13 cellular contexts compared by ENCODE assay signal in genomic region chr7:73720443-73720842, GRCh38. TPM values are rescaled to one million over a fixed set of nuclear protein-coding genes. Genes with fewer than 3 reads are reported as not detected.
DNase-seq lines count a peak whose midpoint lies in the region; ATAC-seq and TF ChIP-seq lines count a peak whose summit lies in the region.
"Not testable (repeated sequence)": the region's sequence is repeated elsewhere in the genome, so short reads cannot be mapped to it uniquely, and the experiment has no call there.
"Had no signal": no experiment of that assay in that cellular context is flagged by ENCODE, and none has a peak within 500 bp of the region (broad histone marks: within the 10 kb centered on the region; RNA-seq: fewer than 3 reads in every experiment).

No MANE protein-coding gene starts in this region.

- not testable (repeated sequence) for H4K8ac ChIP-seq in neuronal stem cell (ENCODE audit: low read depth, low read length)

- H3K27me3 ChIP-seq in CD4-positive, alpha-beta memory T cell (ENCODE audit: insufficient read depth, low read length); PC-9 (ENCODE audit: insufficient read depth, low read depth): not testable (repeated sequence)
- peaks cover 0 to 27% (median 8%) of the 10 kb centered on the region in 3 experiments for H3K27me3 ChIP-seq in neuronal stem cell (ENCODE audit: control insufficient read depth in 3 of 3, insufficient read depth in 3 of 3, low read depth in 1 of 3, low read length in 3 of 3)

- H3K4me1 Mint-ChIP-seq in CD4-positive, alpha-beta memory T cell: peaks cover 14 to 29% (median 20%) of the 10 kb centered on the region in 4 donors
- peaks cover 35% of the 10 kb centered on the region for H3K4me1 Mint-ChIP-seq in activated CD4-positive, alpha-beta T cell treated with anti-CD3 and anti-CD28 coated beads, Interleukin-2, amount 10 ng/mL, durations not matched to agents 24 days and 14 days
- H3K4me1 Mint-ChIP-seq in activated T-helper 17 cell treated with anti-CD3 and anti-CD28 coated beads, Interleukin-2, amount 50 U/mL, for 72 hours: peaks cover 14% of the 10 kb centered on the region
- H3K4me1 Mint-ChIP-seq in MCF 10A (ENCODE audit: insufficient read depth, unreplicated experiment) (peaks cover 34% of the 10 kb centered on the region), memory B cell (peaks cover 16% of the 10 kb centered on the region), type B pancreatic cell (ENCODE audit: unreplicated experiment) (peaks cover 17% of the 10 kb centered on the region)

- H3K4me3 ChIP-seq in CD4-positive, alpha-beta memory T cell (ENCODE audit: low read length in 2 of 2); PC-9; neuronal stem cell (ENCODE audit: low read length in 2 of 2): not testable (repeated sequence)

- not testable (repeated sequence) for H3K23ac ChIP-seq in neuronal stem cell (ENCODE audit: low read depth, low read length, poor library complexity)

- H3K9me3 Mint-ChIP-seq in CD4-positive, alpha-beta memory T cell; activated CD4-positive, alpha-beta T cell treated with anti-CD3 and anti-CD28 coated beads, Interleukin-2, amount 10 ng/mL, durations not matched to agents 24 days and 14 days; activated T-helper 17 cell treated with anti-CD3 and anti-CD28 coated beads, Interleukin-2, amount 50 U/mL, for 72 hours; MCF 10A (ENCODE audit: unreplicated experiment); memory B cell; type B pancreatic cell: not testable (repeated sequence)

- intact Hi-C loops in CD4-positive, alpha-beta memory T cell (cut with micrococcal nuclease); PC-9 (cut with micrococcal nuclease; ENCODE audit: unreplicated experiment); activated CD4-positive, alpha-beta T cell treated with anti-CD3 and anti-CD28 coated beads, Interleukin-2, amount 10 ng/mL, durations not matched to agents 24 days and 14 days (cut with micrococcal nuclease); MCF 10A (cut with micrococcal nuclease): not testable (repeated sequence)

- not testable (repeated sequence) for ATAC-seq in activated T-helper 17 cell treated with anti-CD3 and anti-CD28 coated beads, Interleukin-2, amount 50 U/mL, for 72 hours (replicated peaks); memory B cell (ENCODE audit: low read depth)

- no CpG with 5 or more reads among the region's 9 CpGs for WGBS in neuronal stem cell (ENCODE audit: extremely low coverage in 2 of 2, insufficient read length in 2 of 2, insufficient replicate concordance in 1 of 2), 2 donors

- H3K9ac ChIP-seq in neuronal stem cell (ENCODE audit: low read depth, low read length, poor library complexity): not testable (repeated sequence)

- not testable (repeated sequence) for H3K9me2 ChIP-seq in PC-9 (ENCODE audit: insufficient read depth)

- peaks cover 10% of the 10 kb centered on the region for H3K79me1 ChIP-seq in neuronal stem cell (ENCODE audit: low read depth, low read length)

- peak overlapping the region; percentile 70 to 86 (median 82) for H3K4me3 Mint-ChIP-seq in CD4-positive, alpha-beta memory T cell
- H3K4me3 Mint-ChIP-seq in activated CD4-positive, alpha-beta T cell treated with anti-CD3 and anti-CD28 coated beads, Interleukin-2, amount 10 ng/mL, durations not matched to agents 24 days and 14 days: peak overlapping the region; percentile 82
- peak overlapping the region; percentile 78 for H3K4me3 Mint-ChIP-seq in activated T-helper 17 cell treated with anti-CD3 and anti-CD28 coated beads, Interleukin-2, amount 50 U/mL, for 72 hours
- H3K4me3 Mint-ChIP-seq in MCF 10A (ENCODE audit: unreplicated experiment) (peak overlapping the region; percentile 59), memory B cell (peak overlapping the region; percentile 84), type B pancreatic cell (peak overlapping the region; percentile 85)

- peaks cover 32% of the 10 kb centered on the region for H3K79me2 ChIP-seq in PC-9 (ENCODE audit: low read depth)

- peak overlapping the region; percentile 1 for H2AK5ac ChIP-seq in neuronal stem cell (ENCODE audit: low read depth, low read length)

- not testable (repeated sequence) for H3K9me3 ChIP-seq in CD4-positive, alpha-beta memory T cell (ENCODE audit: control insufficient read depth in 1 of 2, low read length in 2 of 2); PC-9 (ENCODE audit: insufficient read depth, low read depth); neuronal stem cell (replicated peaks in 1 of 2; ENCODE audit: control insufficient read depth in 2 of 2, insufficient read depth in 1 of 2, low read depth in 1 of 2, low read length in 2 of 2)

- not testable (repeated sequence) for DNase-seq in CD4-positive, alpha-beta memory T cell; PC-9; MCF 10A (ENCODE audit: unreplicated experiment); memory B cell (ENCODE audit: low spot score in 2 of 2); neuronal stem cell (ENCODE audit: low spot score); type B pancreatic cell (ENCODE audit: extremely low spot score, unreplicated experiment)
- DNase-seq in activated CD4-positive, alpha-beta T cell treated with anti-CD3 and anti-CD28 coated beads, Interleukin-2, amount 10 ng/mL, durations not matched to agents 24 days and 14 days: peak; percentile 53

- not testable (repeated sequence) for BruUV-seq in PC-9 (replicated peaks; lab: Mats Ljungman, UMichigan); MCF 10A (replicated peaks; lab: Mats Ljungman, UMichigan)

- peak overlapping the region in 4 of 7 donors; percentile 44 to 90 (median 72) for H3K27ac Mint-ChIP-seq in CD4-positive, alpha-beta memory T cell
- H3K27ac Mint-ChIP-seq in activated CD4-positive, alpha-beta T cell treated with anti-CD3 and anti-CD28 coated beads, Interleukin-2, amount 10 ng/mL, durations not matched to agents 24 days and 14 days: peak overlapping the region; percentile 29
- H3K27ac Mint-ChIP-seq in activated T-helper 17 cell treated with anti-CD3 and anti-CD28 coated beads, Interleukin-2, amount 50 U/mL, for 72 hours: peak overlapping the region; percentile 47
- not testable (repeated sequence) for H3K27ac Mint-ChIP-seq in MCF 10A (ENCODE audit: low read depth, unreplicated experiment); memory B cell
- H3K27ac Mint-ChIP-seq in type B pancreatic cell: peak overlapping the region; percentile 43

- not testable (repeated sequence) for H3K27ac ChIP-seq in CD4-positive, alpha-beta memory T cell (ENCODE audit: low read depth, low read length); PC-9; neuronal stem cell (replicated peaks; ENCODE audit: low read length)

- TF ChIP-seq CTCF in PC-9 (conservative IDR thresholded peaks at IDR 0.05); MCF 10A (IDR thresholded peaks at IDR 0.05; ENCODE audit: unreplicated experiment); type B pancreatic cell (conservative IDR thresholded peaks at IDR 0.05): not testable (repeated sequence)

- H4K20me1 ChIP-seq in PC-9 (ENCODE audit: insufficient read depth): not testable (repeated sequence)

- H2BK12ac ChIP-seq in neuronal stem cell (ENCODE audit: low read length): not testable (repeated sequence)

- not testable (repeated sequence) for H3K27me3 Mint-ChIP-seq in CD4-positive, alpha-beta memory T cell; activated T-helper 17 cell treated with anti-CD3 and anti-CD28 coated beads, Interleukin-2, amount 50 U/mL, for 72 hours; MCF 10A (ENCODE audit: insufficient read depth, unreplicated experiment); memory B cell; type B pancreatic cell
- H3K27me3 Mint-ChIP-seq in activated CD4-positive, alpha-beta T cell treated with anti-CD3 and anti-CD28 coated beads, Interleukin-2, amount 10 ng/mL, durations not matched to agents 24 days and 14 days: peaks cover 22% of the 10 kb centered on the region

- not testable (repeated sequence) for H3K36me3 ChIP-seq in CD4-positive, alpha-beta memory T cell (ENCODE audit: insufficient read depth, low read length); PC-9 (ENCODE audit: low read depth); neuronal stem cell (replicated peaks in 1 of 2; ENCODE audit: control insufficient read depth in 2 of 2, insufficient read depth in 2 of 2, low read length in 2 of 2)

- H4K91ac ChIP-seq in neuronal stem cell (ENCODE audit: low read depth, low read length, poor library complexity): not testable (repeated sequence)

- CTCF ChIA-PET in CD4-positive, alpha-beta memory T cell (lab: Charles Lee; ENCODE audit: partially characterized antibody): interaction anchor here (1.2 to 1.3 kb wide), 3 partner anchors 14 to 114 kb away, joined by 3 to 8 read pairs (median 4); no protein-coding TSS in a partner anchor
- CTCF ChIA-PET in PC-9 (lab: Charles Lee): interaction anchor here (0.6 to 1.1 kb wide), 2 partner anchors 15 to 164 kb away, joined by 3 read pairs; no protein-coding TSS in a partner anchor
- CTCF ChIA-PET in MCF 10A (lab: Yijun Ruan, JAX): interaction anchor here (0.6 to 1.0 kb wide), 5 partner anchors 11 to 53 kb away, joined by 3 to 4 read pairs (median 3); partner anchors contain the start of gene VPS37D

- peak overlapping the region; percentile 80; the same call in 1 of the 2 replicates for H3K4me2 ChIP-seq in PC-9
- not testable (repeated sequence) for H3K4me2 ChIP-seq in neuronal stem cell (ENCODE audit: insufficient read depth, low read length, poor library complexity, severe bottlenecking)

- H3K4ac ChIP-seq in neuronal stem cell (ENCODE audit: low read length): not testable (repeated sequence)

- not testable (repeated sequence) for H2BK120ac ChIP-seq in neuronal stem cell (ENCODE audit: low read depth, low read length)

- not testable (repeated sequence) for H3K18ac ChIP-seq in neuronal stem cell (ENCODE audit: low read length)

- H3K14ac ChIP-seq in neuronal stem cell (ENCODE audit: low read length): not testable (repeated sequence)

- not testable (repeated sequence) for H3K36me3 Mint-ChIP-seq in CD4-positive, alpha-beta memory T cell; activated CD4-positive, alpha-beta T cell treated with anti-CD3 and anti-CD28 coated beads, Interleukin-2, amount 10 ng/mL, durations not matched to agents 24 days and 14 days (ENCODE audit: low read depth); MCF 10A (ENCODE audit: insufficient read depth, unreplicated experiment); memory B cell; type B pancreatic cell
- peaks cover 15% of the 10 kb centered on the region for H3K36me3 Mint-ChIP-seq in activated T-helper 17 cell treated with anti-CD3 and anti-CD28 coated beads, Interleukin-2, amount 50 U/mL, for 72 hours (ENCODE audit: low read depth)

- not testable (repeated sequence) for H2BK5ac ChIP-seq in neuronal stem cell (ENCODE audit: low read length)

- H3F3A ChIP-seq in PC-9 (ENCODE audit: insufficient read depth, low read depth): peaks cover 49% of the 10 kb centered on the region

- peaks cover 34% of the 10 kb centered on the region for H3K4me1 ChIP-seq in CD4-positive, alpha-beta memory T cell (ENCODE audit: insufficient read depth, low read length)
- H3K4me1 ChIP-seq in PC-9 (replicated peaks; ENCODE audit: insufficient read depth): peaks cover 41% of the 10 kb centered on the region
- not testable (repeated sequence) for H3K4me1 ChIP-seq in neuronal stem cell (ENCODE audit: control insufficient read depth in 2 of 2, insufficient read depth in 1 of 2, low read depth in 1 of 2, low read length in 2 of 2)

- H2BK15ac ChIP-seq in neuronal stem cell (ENCODE audit: low read length): not testable (repeated sequence)

- H2AFZ ChIP-seq in PC-9; neuronal stem cell (ENCODE audit: low read length): not testable (repeated sequence)

- POLR2A ChIA-PET in CD4-positive, alpha-beta memory T cell (lab: Charles Lee; ENCODE audit: partially characterized antibody): interaction anchor here (1.2 to 2.1 kb wide), 3 partner anchors 15 to 18 kb away, joined by 3 to 10 read pairs (median 7); partner anchors contain the start of gene ABHD11
- POLR2A ChIA-PET in PC-9 (lab: Charles Lee; ENCODE audit: unreplicated experiment) (interaction anchor here (0.6 kb wide), 1 partner anchor 148 kb away, joined by 19 read pairs; no protein-coding TSS in a partner anchor), MCF 10A (lab: Yijun Ruan, JAX) (interaction anchor here (0.9 to 1.7 kb wide), 2 partner anchors 19 to 23 kb away, joined by 4 to 10 read pairs; partner anchors contain the start of gene ABHD11)

RNA-seq across cellular contexts. Expression of gene STX1A, which starts 1.0 kb away (rescaled TPM):
- total RNA-seq in CD4-positive, alpha-beta memory T cell: 1 to 10 TPM; 7.5 to 8.3 TPM
- 1 to 10 TPM; 1.2 to 3.3 TPM for polyA plus RNA-seq in CD4-positive, alpha-beta memory T cell
- total RNA-seq in PC-9 (2021) (39.1 and 40.5 TPM in 2 replicates), MCF 10A (2022) (21.9 and 24.2 TPM in 2 replicates), type B pancreatic cell (ENCODE audit: low replicate concordance) (27.3 and 35.1 TPM in 2 replicates)
- total RNA-seq in activated CD4-positive, alpha-beta T cell treated with anti-CD3 and anti-CD28 coated beads, Interleukin-2, amount 10 ng/mL, durations not matched to agents 24 days and 14 days: 19.0 and 19.4 TPM in 2 replicates
- total RNA-seq in activated T-helper 17 cell treated with anti-CD3 and anti-CD28 coated beads, Interleukin-2, amount 50 U/mL, for 72 hours: 10 to 100 TPM; 16.8 to 40.9 TPM
- polyA plus RNA-seq in neuronal stem cell (2013, experiment 1 of 2): 20.3 TPM
- 17.6 TPM for polyA plus RNA-seq in neuronal stem cell (2013, experiment 2 of 2)

RNA-seq across cellular contexts. Expression of gene ABHD11, which starts 18.2 kb away (rescaled TPM):
- 10 to 100 TPM; 22.3 to 23.9 TPM for total RNA-seq in CD4-positive, alpha-beta memory T cell
- polyA plus RNA-seq in CD4-positive, alpha-beta memory T cell: 10 to 100 TPM in 1 of 2 donors, 1 to 10 TPM in 1; 7.4 to 13.1 TPM
- total RNA-seq in PC-9 (2021) (74.4 and 92.6 TPM in 2 replicates), MCF 10A (2022) (15.3 and 18.9 TPM in 2 replicates), type B pancreatic cell (ENCODE audit: low replicate concordance) (43.9 and 104 TPM in 2 replicates)
- 20.8 and 23.0 TPM in 2 replicates for total RNA-seq in activated CD4-positive, alpha-beta T cell treated with anti-CD3 and anti-CD28 coated beads, Interleukin-2, amount 10 ng/mL, durations not matched to agents 24 days and 14 days
- total RNA-seq in activated T-helper 17 cell treated with anti-CD3 and anti-CD28 coated beads, Interleukin-2, amount 50 U/mL, for 72 hours: 10 to 100 TPM; 11.9 to 21.2 TPM
- polyA plus RNA-seq in neuronal stem cell (2013, experiment 1 of 2): 17.1 TPM
- polyA plus RNA-seq in neuronal stem cell (2013, experiment 2 of 2): 16.7 TPM

RNA-seq across cellular contexts. Expression of gene BUD23, which starts 37.0 kb away (rescaled TPM):
- 10 to 100 TPM; 54.3 to 60.6 TPM for total RNA-seq in CD4-positive, alpha-beta memory T cell
- polyA plus RNA-seq in CD4-positive, alpha-beta memory T cell: 100 to 1,000 TPM; 114 to 187 TPM
- total RNA-seq in PC-9 (2021): 122 and 158 TPM in 2 replicates
- total RNA-seq in activated CD4-positive, alpha-beta T cell treated with anti-CD3 and anti-CD28 coated beads, Interleukin-2, amount 10 ng/mL, durations not matched to agents 24 days and 14 days: 133 TPM in 2 replicates
- 10 to 100 TPM; 54.6 to 82.3 TPM for total RNA-seq in activated T-helper 17 cell treated with anti-CD3 and anti-CD28 coated beads, Interleukin-2, amount 50 U/mL, for 72 hours
- total RNA-seq in MCF 10A (2022): 71.5 and 81.9 TPM in 2 replicates
- 69.9 TPM for polyA plus RNA-seq in neuronal stem cell (2013, experiment 1 of 2)
- polyA plus RNA-seq in neuronal stem cell (2013, experiment 2 of 2): 73.3 TPM
- total RNA-seq in type B pancreatic cell (ENCODE audit: low replicate concordance): 65.8 and 68.4 TPM in 2 replicates

RNA-seq across cellular contexts. Expression of gene DNAJC30, which starts 37.2 kb away (rescaled TPM):
- 10 to 100 TPM; 16.3 to 16.5 TPM for total RNA-seq in CD4-positive, alpha-beta memory T cell
- polyA plus RNA-seq in CD4-positive, alpha-beta memory T cell: 1 to 10 TPM; 8.3 to 9.4 TPM
- 8.0 and 9.5 TPM in 2 replicates for total RNA-seq in PC-9 (2021)
- 9.4 and 10.9 TPM in 2 replicates for total RNA-seq in activated CD4-positive, alpha-beta T cell treated with anti-CD3 and anti-CD28 coated beads, Interleukin-2, amount 10 ng/mL, durations not matched to agents 24 days and 14 days
- total RNA-seq in activated T-helper 17 cell treated with anti-CD3 and anti-CD28 coated beads, Interleukin-2, amount 50 U/mL, for 72 hours: 1 to 10 TPM; 5.3 to 7.6 TPM
- total RNA-seq in MCF 10A (2022): 11.0 and 11.4 TPM in 2 replicates
- 3.3 TPM for polyA plus RNA-seq in neuronal stem cell (2013, experiment 1 of 2)
- 3.4 TPM for polyA plus RNA-seq in neuronal stem cell (2013, experiment 2 of 2)
- total RNA-seq in type B pancreatic cell (ENCODE audit: low replicate concordance): 14.7 and 15.0 TPM in 2 replicates

RNA-seq across cellular contexts. Expression of gene CLDN3, which starts 49.6 kb away (rescaled TPM):
- not detected for total RNA-seq in CD4-positive, alpha-beta memory T cell
- not detected for polyA plus RNA-seq in CD4-positive, alpha-beta memory T cell
- 31.3 and 45.2 TPM in 2 replicates for total RNA-seq in PC-9 (2021)
- not detected in 2 replicates for total RNA-seq in activated CD4-positive, alpha-beta T cell treated with anti-CD3 and anti-CD28 coated beads, Interleukin-2, amount 10 ng/mL, durations not matched to agents 24 days and 14 days
- total RNA-seq in activated T-helper 17 cell treated with anti-CD3 and anti-CD28 coated beads, Interleukin-2, amount 50 U/mL, for 72 hours: not detected
- total RNA-seq in MCF 10A (2022): not detected in 2 replicates
- polyA plus RNA-seq in neuronal stem cell (2013, experiment 1 of 2): 13.8 TPM
- 13.7 TPM for polyA plus RNA-seq in neuronal stem cell (2013, experiment 2 of 2)
- 13.6 and 41.7 TPM in 2 replicates for total RNA-seq in type B pancreatic cell (ENCODE audit: low replicate concordance)
- total RNA-seq: left cardiac atrium, RPMI7951, SJSA1, subcutaneous adipose tissue had no signal
- polyA plus RNA-seq: AG04450 had no signal
